Comparison of ENCODE assay signal across 10 cellular contexts in genomic region chr16:79845006-79845733, GRCh38.
DNase-seq lines count a peak whose midpoint lies in the region; ATAC-seq lines count a peak whose summit lies in the region.
"Had no signal": no experiment of that assay in that cellular context is flagged by ENCODE, and none has a peak within 500 bp of the region (broad histone marks: within the 10 kb centered on the region; RNA-seq: fewer than 3 reads in every experiment).

No MANE protein-coding gene starts in this region.

- peaks cover 12% of the 10 kb centered on the region for H3K27me3 Mint-ChIP-seq in activated T-cell treated with anti-CD3 and anti-CD28 coated beads, Interleukin-2, amount 50 U/mL, for 72 hours (ENCODE audit: low read depth)

- peaks cover 38% of the 10 kb centered on the region for H3K4me1 Mint-ChIP-seq in activated T-cell treated with anti-CD3 and anti-CD28 coated beads, Interleukin-2, amount 50 U/mL, for 72 hours (ENCODE audit: low read depth)

- H3K27ac Mint-ChIP-seq in activated T-cell treated with anti-CD3 and anti-CD28 coated beads, Interleukin-2, amount 50 U/mL, for 72 hours = no peak overlapping the region

- peak; percentile 10 to 18 for DNase-seq in activated T-cell treated with anti-CD3 and anti-CD28 coated beads, Interleukin-2, amount 50 U/mL, for 72 hours
- DNase-seq in activated T-cell treated with anti-CD3 and anti-CD28 coated beads, Interleukin-2, amount 50 U/mL, for 1 hour = no peak
- DNase-seq in retina (peak; percentile 29), left ventricle myocardium superior (no peak), COLO829 (ENCODE audit: low spot score) (no peak)
- no peak for DNase-seq in activated CD4-positive, CD25-positive, alpha-beta regulatory T cell treated with anti-CD3 and anti-CD28 coated beads, Interleukin-2, amount 50 U/mL, for 72 hours
- DNase-seq: glutamatergic neuron, spleen had no signal

- ATAC-seq in activated T-cell treated with anti-CD3 and anti-CD28 coated beads, Interleukin-2, amount 50 U/mL, for 72 hours (replicated peaks in 1 of 2) = peak; percentile 48 to 53
- peak; percentile 82 for ATAC-seq in GM21717 (IDR thresholded peaks at IDR 0.05; ENCODE audit: unreplicated experiment)
- peak; percentile 69 for ATAC-seq in HG03196 (IDR thresholded peaks at IDR 0.05; ENCODE audit: unreplicated experiment)
- ATAC-seq in left ventricle myocardium superior = no peak

- H3K9me3 Mint-ChIP-seq in activated T-cell treated with anti-CD3 and anti-CD28 coated beads, Interleukin-2, amount 50 U/mL, for 72 hours = peaks cover 0 to 2% of the 10 kb centered on the region in 2 donors

- no peaks in the 10 kb centered on the region for H3K36me3 Mint-ChIP-seq in activated T-cell treated with anti-CD3 and anti-CD28 coated beads, Interleukin-2, amount 50 U/mL, for 72 hours (ENCODE audit: insufficient read depth in 2 of 2)

- intact Hi-C loops in left ventricle myocardium superior (cut with micrococcal nuclease) = no loop called here

- peak overlapping the region; percentile 41 to 61 for H3K4me3 Mint-ChIP-seq in activated T-cell treated with anti-CD3 and anti-CD28 coated beads, Interleukin-2, amount 50 U/mL, for 72 hours

Comparison
In these comparisons a context has a peak if more than half of its experiments do, and no peak if none do; other contexts are left out.
1. DNase-seq: peak in activated T-cell treated with anti-CD3 and anti-CD28 coated beads, Interleukin-2, amount 50 U/mL, for 72 hours (2 of 2) and retina (single experiment); none in activated T-cell treated with anti-CD3 and anti-CD28 coated beads, Interleukin-2, amount 50 U/mL, for 1 hour (single experiment), left ventricle myocardium superior (single experiment), COLO829 (single experiment) and activated CD4-positive, CD25-positive, alpha-beta regulatory T cell treated with anti-CD3 and anti-CD28 coated beads, Interleukin-2, amount 50 U/mL, for 72 hours (single experiment).